ENCODE assay signal across 6 cellular contexts in genomic region chr9:137300607-137301085, GRCh38. TPM values are rescaled to one million over a fixed set of nuclear protein-coding genes. Genes with fewer than 3 reads are reported as not detected.
A peak's percentile ranks its signal among the peaks of the same experiment; 100 is the strongest.
DNase-seq lines count a peak whose midpoint lies in the region; ATAC-seq, FAIRE-seq and TF ChIP-seq lines count a peak whose summit lies in the region.

No MANE protein-coding gene starts in this region.

- H3K27me3 ChIP-seq in smooth muscle cell (ENCODE audit: low read depth), result peaks cover 48% of the 10 kb centered on the region

- H4K20me1 ChIP-seq in smooth muscle cell (ENCODE audit: low read depth), result peaks cover 9% of the 10 kb centered on the region

- no peak overlapping the region for H3K27ac ChIP-seq in smooth muscle cell (ENCODE audit: low read depth)

- H3K4me3 ChIP-seq in epithelial cell of esophagus (ENCODE audit: low read length), result peak overlapping the region; percentile 66
- peak overlapping the region; percentile 59 for H3K4me3 ChIP-seq in smooth muscle cell

- H3K27ac Mint-ChIP-seq in T-helper 1 cell treated with Interleukin-12 subunit alpha and Interleukin-12 subunit beta and Interleukin-4 antibody, amounts not matched to agents 30 μg/mL and 1 μg/mL, for 36 hours, result peak overlapping the region; percentile 59

- no peaks in the 10 kb centered on the region for H3F3A ChIP-seq in smooth muscle cell (ENCODE audit: low read depth)

- peaks cover 38% of the 10 kb centered on the region for H3K27me3 Mint-ChIP-seq in T-helper 1 cell treated with Interleukin-12 subunit alpha and Interleukin-12 subunit beta and Interleukin-4 antibody, amounts not matched to agents 30 μg/mL and 1 μg/mL, for 36 hours (ENCODE audit: low read depth)

- peaks cover 8% of the 10 kb centered on the region for H3K4me1 Mint-ChIP-seq in T-helper 1 cell treated with Interleukin-12 subunit alpha and Interleukin-12 subunit beta and Interleukin-4 antibody, amounts not matched to agents 30 μg/mL and 1 μg/mL, for 36 hours (ENCODE audit: low read depth)

- H3K36me3 ChIP-seq in smooth muscle cell (ENCODE audit: low read depth), result no peaks in the 10 kb centered on the region

- H3K9ac ChIP-seq in smooth muscle cell (ENCODE audit: low read depth), result no peak overlapping the region

- H3K36me3 Mint-ChIP-seq in T-helper 1 cell treated with Interleukin-12 subunit alpha and Interleukin-12 subunit beta and Interleukin-4 antibody, amounts not matched to agents 30 μg/mL and 1 μg/mL, for 36 hours (ENCODE audit: low read depth), result no peaks in the 10 kb centered on the region

- TF ChIP-seq CTCF in epithelial cell of esophagus (IDR thresholded peaks at IDR 0.05; ENCODE audit: insufficient read depth, low read depth, low read length, missing control alignments) (no peak), smooth muscle cell (IDR thresholded peaks at IDR 0.05; ENCODE audit: borderline replicate concordance, insufficient read depth, poor library complexity, severe bottlenecking) (no peak), D721Med (IDR thresholded peaks at IDR 0.05; ENCODE audit: insufficient read depth, missing control alignments) (no peak)

- DNase-seq in T-helper 1 cell (no peak), epithelial cell of esophagus (ENCODE audit: low read depth) (no peak), smooth muscle cell (lab: John Stamatoyannopoulos, UW; ENCODE audit: unreplicated experiment) (no peak), D721Med (ENCODE audit: insufficient read length, low spot score) (no peak)

- H3K4me3 Mint-ChIP-seq in T-helper 1 cell treated with Interleukin-12 subunit alpha and Interleukin-12 subunit beta and Interleukin-4 antibody, amounts not matched to agents 30 μg/mL and 1 μg/mL, for 36 hours, result peak overlapping the region; percentile 81

- no peaks in the 10 kb centered on the region for H3K9me3 ChIP-seq in smooth muscle cell (replicated peaks; ENCODE audit: low read depth)

- no peak for FAIRE-seq in D721Med (lab: Jason Lieb, UNC)

- peaks cover 45% of the 10 kb centered on the region for H3K4me1 ChIP-seq in smooth muscle cell (ENCODE audit: low read depth)

- H3K9me3 Mint-ChIP-seq in T-helper 1 cell treated with Interleukin-12 subunit alpha and Interleukin-12 subunit beta and Interleukin-4 antibody, amounts not matched to agents 30 μg/mL and 1 μg/mL, for 36 hours, result no peaks in the 10 kb centered on the region

- no peak overlapping the region for H2AFZ ChIP-seq in smooth muscle cell (ENCODE audit: low read depth)

- under 1% methylated on average over 16 of the region's 23 CpGs for WGBS in smooth muscle cell (ENCODE audit: low lambda C conversion rate)

- no peaks in the 10 kb centered on the region for H3K79me2 ChIP-seq in smooth muscle cell (ENCODE audit: low read depth)

- H3K4me2 ChIP-seq in smooth muscle cell, result peak overlapping the region; percentile 90

- no peak for ATAC-seq in GM21381 (IDR thresholded peaks at IDR 0.05; ENCODE audit: unreplicated experiment)

RNA-seq across cellular contexts. Expression of gene NRARP, which starts 1.4 kb away (rescaled TPM):
- 2.0 and 3.7 TPM in 2 replicates for total RNA-seq in smooth muscle cell
- 1.7 and 3.0 TPM in 2 replicates for polyA plus RNA-seq in smooth muscle cell

RNA-seq across cellular contexts. Expression of gene TOR4A, which starts 23.1 kb away (rescaled TPM):
- 4.6 and 6.3 TPM in 2 replicates for total RNA-seq in smooth muscle cell
- 5.5 and 10.7 TPM in 2 replicates for polyA plus RNA-seq in smooth muscle cell

RNA-seq across cellular contexts. Expression of gene NELFB, which starts 45.5 kb away (rescaled TPM):
- 23.3 and 31.8 TPM in 2 replicates for total RNA-seq in smooth muscle cell
- 60.9 and 66.6 TPM in 2 replicates for polyA plus RNA-seq in smooth muscle cell

RNA-seq across cellular contexts. Expression of gene STPG3, which starts 49.6 kb away (rescaled TPM):
- total RNA-seq in smooth muscle cell, result not detected in 2 replicates
- not detected in 2 replicates for polyA plus RNA-seq in smooth muscle cell

RNA-seq across cellular contexts. Expression of gene TUBB4B, which starts 59.6 kb away (rescaled TPM):
- total RNA-seq in smooth muscle cell, result 154 and 164 TPM in 2 replicates
- 317 and 331 TPM in 2 replicates for polyA plus RNA-seq in smooth muscle cell
